In genomic region chr14:64465856-64466554, GRCh38 we compare ENCODE assay signal across 8 cellular contexts. TPM values are rescaled to one million over a fixed set of nuclear protein-coding genes. Genes with fewer than 3 reads are reported as not detected.
DNase-seq lines count a peak whose midpoint lies in the region; ATAC-seq, FAIRE-seq and TF ChIP-seq lines count a peak whose summit lies in the region.

No MANE protein-coding gene starts in this region.

- CTCF ChIA-PET in Calu3 (lab: Charles Lee) = interaction anchor here (1.3 kb wide), 1 partner anchor 36 kb away, joined by 5 read pairs; no protein-coding TSS in a partner anchor

- no peaks in the 10 kb centered on the region for H3K9me3 ChIP-seq in muscle layer of colon (ENCODE audit: low read length)

- H3K27me3 Mint-ChIP-seq in Calu3 (ENCODE audit: unreplicated experiment) (no peaks in the 10 kb centered on the region), HFFc6 (ENCODE audit: insufficient read depth) (no peaks in the 10 kb centered on the region)

- peak overlapping the region; percentile 61 for H3K27ac ChIP-seq in muscle layer of colon (ENCODE audit: low read depth, low read length)

- DNase-seq in Calu3 = peak; percentile 9
- DNase-seq in HFFc6 = peak; percentile 58
- DNase-seq in SK-MEL-5 (ENCODE audit: low read depth, low spot score) = peak; percentile 28
- DNase-seq in epithelial cell of proximal tubule (ENCODE audit: low read depth) = no peak
- no peak for DNase-seq in central memory CD4-positive, alpha-beta T cell
- DNase-seq in GM12892 (ENCODE audit: insufficient read length) = no peak

- no peak for FAIRE-seq in GM12892 (lab: Jason Lieb, UNC)

- TF ChIP-seq CTCF in Calu3 (IDR thresholded peaks at IDR 0.05; ENCODE audit: unreplicated experiment) (no peak), HFFc6 (IDR thresholded peaks at IDR 0.05) (peak; percentile 42; the same call in 1 of the 2 replicates), epithelial cell of proximal tubule (conservative IDR thresholded peaks at IDR 0.05; ENCODE audit: low read depth, low read length) (peak; percentile 42)

- peak overlapping the region; percentile 69 for H3K4me3 ChIP-seq in epithelial cell of proximal tubule (ENCODE audit: low read depth, low read length)
- peak overlapping the region; percentile 49 to 72 for H3K4me3 ChIP-seq in muscle layer of colon (ENCODE audit: low read depth in 1 of 2, low read length in 2 of 2)

- BruUV-seq in Calu3 (replicated peaks; lab: Mats Ljungman, UMichigan) = no TSS peak

- no peak for TF ChIP-seq POLR2A in GM12892 (IDR thresholded peaks at IDR 0.05; ENCODE audit: low read depth, low read length)

- H3K9me3 Mint-ChIP-seq in Calu3 (ENCODE audit: low read depth, unreplicated experiment) (no peaks in the 10 kb centered on the region), HFFc6 (no peaks in the 10 kb centered on the region)

- peaks cover 4% of the 10 kb centered on the region for H3K4me1 ChIP-seq in muscle layer of colon (ENCODE audit: insufficient read depth, low read length)

- peak overlapping the region; percentile 16 for H3K27ac Mint-ChIP-seq in Calu3 (ENCODE audit: unreplicated experiment)
- peak overlapping the region; percentile 46 for H3K27ac Mint-ChIP-seq in HFFc6

- H3K27me3 ChIP-seq in muscle layer of colon (ENCODE audit: control insufficient read depth in 1 of 2, insufficient read depth in 2 of 2, low read length in 2 of 2) = no peaks in the 10 kb centered on the region

- H3K36me3 Mint-ChIP-seq in Calu3 (ENCODE audit: insufficient read depth, unreplicated experiment) (peaks cover 29% of the 10 kb centered on the region), HFFc6 (ENCODE audit: low read depth) (peaks cover 2% of the 10 kb centered on the region; the same call in 1 of the 2 replicates)

- no peaks in the 10 kb centered on the region for H3K36me3 ChIP-seq in muscle layer of colon (ENCODE audit: insufficient read depth, low read length)

- H3K4me3 Mint-ChIP-seq in Calu3 (ENCODE audit: low read depth, unreplicated experiment) (peak overlapping the region; percentile 73), HFFc6 (peak overlapping the region; percentile 88)

- no peak overlapping the region for H3K9ac ChIP-seq in muscle layer of colon (ENCODE audit: low read length)

- H3K4me1 Mint-ChIP-seq in Calu3 (ENCODE audit: low read depth, unreplicated experiment) = no peaks in the 10 kb centered on the region
- peaks cover 19% of the 10 kb centered on the region for H3K4me1 Mint-ChIP-seq in HFFc6 (ENCODE audit: low read depth)

- no peak for ATAC-seq in GM18519 (IDR thresholded peaks at IDR 0.05; ENCODE audit: low FRiP score, unreplicated experiment)

- in situ Hi-C loops in SK-MEL-5 (cut with HindIII; ENCODE audit: low pct_unique_long_range_greater_than_20kb, low sequenced_read_pairs) = no loop called here

- intact Hi-C loops in Calu3 (cut with micrococcal nuclease; ENCODE audit: unreplicated experiment) = no loop called here

RNA-seq across cellular contexts. Expression of gene AKAP5, which starts 0.7 kb away (rescaled TPM):
- total RNA-seq in Calu3 (2022) (1.1 and 1.7 TPM in 2 replicates), epithelial cell of proximal tubule (0.69 and 2.2 TPM in 2 replicates)
- total RNA-seq in HFFc6 (2021; fragmentation: NEBNext Ultra II Directional; extraction: Animal tissue kit (Norgen Biotek cat#: 25700)) = 1 to 10 TPM in 4 of 6 experiments, under 1 TPM in 2; 0.94 to 1.3 (median 1.2) TPM
- 0.13 and 0.16 TPM in 2 replicates for total RNA-seq in SK-MEL-5 (2014; rRNA removed; shearing (Covaris generic))
- 0.01 and 0.03 TPM in 2 replicates for polyA plus RNA-seq in SK-MEL-5 (2015; cell fraction: cytosol; rRNA removed)
- polyA plus RNA-seq in SK-MEL-5 (2015; cell fraction: nucleus; rRNA removed) = 0.37 and 0.65 TPM in 2 replicates
- 3.4 TPM for polyA plus RNA-seq in GM12892 (2012; ENCODE audit: missing spikeins)

RNA-seq across cellular contexts. Expression of gene ZBTB25, which starts 37.6 kb away (rescaled TPM):
- total RNA-seq in Calu3 (2022) (10.4 and 11.3 TPM in 2 replicates), epithelial cell of proximal tubule (2.4 and 2.6 TPM in 2 replicates)
- 1 to 10 TPM; 5.7 to 8.2 (median 7.1) TPM for total RNA-seq in HFFc6 (2021; fragmentation: NEBNext Ultra II Directional; extraction: Animal tissue kit (Norgen Biotek cat#: 25700))
- 7.7 and 10.0 TPM in 2 replicates for total RNA-seq in SK-MEL-5 (2014; rRNA removed; shearing (Covaris generic))
- polyA plus RNA-seq in SK-MEL-5 (2015; cell fraction: cytosol; rRNA removed) = 3.7 and 5.7 TPM in 2 replicates
- 31.2 and 32.9 TPM in 2 replicates for polyA plus RNA-seq in SK-MEL-5 (2015; cell fraction: nucleus; rRNA removed)
- polyA plus RNA-seq in GM12892 (2012; ENCODE audit: missing spikeins) = 20.4 TPM

RNA-seq across cellular contexts. Expression of gene ZBTB1, which starts 38.6 kb away (rescaled TPM):
- total RNA-seq in Calu3 (2022) (28.1 and 29.4 TPM in 2 replicates), epithelial cell of proximal tubule (20.8 and 26.7 TPM in 2 replicates)
- total RNA-seq in HFFc6 (2021; fragmentation: NEBNext Ultra II Directional; extraction: Animal tissue kit (Norgen Biotek cat#: 25700)) = 10 to 100 TPM; 22.3 to 29.3 (median 25.5) TPM
- 28.1 and 34.7 TPM in 2 replicates for total RNA-seq in SK-MEL-5 (2014; rRNA removed; shearing (Covaris generic))
- 13.0 and 18.7 TPM in 2 replicates for polyA plus RNA-seq in SK-MEL-5 (2015; cell fraction: cytosol; rRNA removed)
- 57.7 and 58.9 TPM in 2 replicates for polyA plus RNA-seq in SK-MEL-5 (2015; cell fraction: nucleus; rRNA removed)
- 69.6 TPM for polyA plus RNA-seq in GM12892 (2012; ENCODE audit: missing spikeins)

Comparison
In these comparisons a context has a peak if more than half of its experiments do, and no peak if none do; other contexts are left out.
1. DNase-seq: peak in Calu3 (single experiment), HFFc6 (single experiment) and SK-MEL-5 (single experiment); none in epithelial cell of proximal tubule (single experiment), central memory CD4-positive, alpha-beta T cell (single experiment) and GM12892 (single experiment).